1 cellular context compared by ENCODE assay signal in the genomic region with DNA sequence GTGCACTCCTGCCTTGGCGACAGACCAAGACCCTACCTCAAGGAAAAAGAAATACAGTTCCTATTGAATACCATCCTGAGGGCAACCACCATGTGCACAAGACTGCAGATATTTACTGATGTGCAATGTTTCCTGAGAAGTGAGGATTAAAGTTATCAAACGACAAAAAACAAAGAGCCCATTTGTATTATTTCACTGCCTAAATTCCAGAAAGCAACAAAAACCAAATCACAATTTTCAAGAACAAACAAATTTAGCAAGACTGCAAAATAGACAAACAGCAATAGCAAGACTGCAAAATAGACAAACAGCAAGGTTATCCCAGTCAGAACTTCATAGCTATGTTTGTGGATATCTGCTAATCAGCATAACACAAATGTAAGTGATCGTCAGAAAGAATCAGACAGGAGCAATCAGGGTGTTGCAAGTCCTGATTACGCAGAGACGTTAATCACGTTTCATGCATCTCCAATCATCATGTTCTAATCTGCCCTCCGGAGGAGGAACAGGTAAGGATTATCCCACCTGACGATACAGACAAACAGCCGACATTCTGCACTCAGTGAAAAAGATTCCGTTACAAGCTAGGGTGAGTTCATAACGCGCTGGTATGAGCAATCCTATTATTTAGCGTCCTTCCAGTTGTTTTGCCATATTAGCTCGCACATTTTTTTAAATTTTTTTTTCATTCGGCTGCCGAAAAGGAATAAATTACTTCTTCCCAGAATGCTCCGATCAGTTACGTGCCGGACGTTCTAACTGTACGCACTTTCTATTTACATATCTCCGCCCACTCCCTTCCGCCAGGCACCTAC.
A peak's percentile ranks its signal among the peaks of the same experiment; 100 is the strongest.
TF ChIP-seq lines count a peak whose summit lies in the region.

No MANE protein-coding gene starts in this region.

TF ChIP-seq in K562, 482 proteins besides CTCF, POLR2A, EP300 and RAD21 (continued from another document and continues in another):
- TF ChIP-seq ZNF75A (CRISPR knock-in tag; IDR thresholded peaks at IDR 0.05) (peak; percentile 49; the same call in 1 of the 2 replicates), FOXK2 (conservative IDR thresholded peaks at IDR 0.05 in 1 of 2, IDR thresholded peaks at IDR 0.05 in 1 of 2; ENCODE audit: low read depth in 2 of 2) (peak; percentile 50 to 83; a peak in 2 of 4 replicates), HDGF (IDR thresholded peaks at IDR 0.05) (no peak), MNT (conservative IDR thresholded peaks at IDR 0.05) (peak; percentile 62 to 74), ESRRB (CRISPR knock-in tag; IDR thresholded peaks at IDR 0.05; ENCODE audit: borderline replicate concordance) (peak; percentile 96), MTA1 (IDR thresholded peaks at IDR 0.05; ENCODE audit: borderline replicate concordance) (peak; percentile 95), ZNF668 (CRISPR knock-in tag; IDR thresholded peaks at IDR 0.05) (peak; percentile 63; the same call in 1 of the 2 replicates), ZNF696 (CRISPR knock-in tag; conservative IDR thresholded peaks at IDR 0.05) (peak; percentile 93), TEAD1 (CRISPR knock-in tag; IDR thresholded peaks at IDR 0.05) (peak; percentile 91 to 92), RBM39 (optimal IDR thresholded peaks at IDR 0.05; ENCODE audit: low read depth, low read length) (peak; percentile 98), ELF4 (CRISPR knock-in tag; IDR thresholded peaks at IDR 0.05) (peak; percentile 100), THRAP3 (IDR thresholded peaks at IDR 0.05; ENCODE audit: borderline replicate concordance) (peak; percentile 99), ZNF444 (CRISPR knock-in tag; IDR thresholded peaks at IDR 0.05) (peak; percentile 83; the same call in 1 of the 2 replicates), TAF15 (IDR thresholded peaks at IDR 0.05; ENCODE audit: low read depth, low read length) (no peak), YBX1 (IDR thresholded peaks at IDR 0.05) (no peak), HMGN3 (IDR thresholded peaks at IDR 0.05; ENCODE audit: borderline replicate concordance, extremely low read depth, insufficient read length, low read depth, low read length) (peak; percentile 46), RAD51 (IDR thresholded peaks at IDR 0.05; ENCODE audit: borderline replicate concordance, low read depth) (peak; percentile 41; the same call in 1 of the 2 replicates), PYGO2 (tag; IDR thresholded peaks at IDR 0.05) (peak; percentile 85), ZNF311 (CRISPR knock-in tag; IDR thresholded peaks at IDR 0.05) (0 out of 2 replicates have a peak, but pooled peaks have one; percentile 38), SAP30 (IDR thresholded peaks at IDR 0.05; ENCODE audit: borderline replicate concordance, insufficient read depth, low read depth, low read length, poor library complexity, severe bottlenecking) (no peak), SIN3B (IDR thresholded peaks at IDR 0.05; ENCODE audit: low read depth) (no peak), NONO (IDR thresholded peaks at IDR 0.05; ENCODE audit: low read depth in 2 of 2, low read length in 1 of 2) (peak; percentile 95 to 96), ZNF318 (IDR thresholded peaks at IDR 0.05; ENCODE audit: borderline replicate concordance in 1 of 2, low read depth in 1 of 2) (peak in 1 of 2 experiments; percentile 98; a peak in 2 of 4 replicates), PHF21A (IDR thresholded peaks at IDR 0.05; ENCODE audit: borderline replicate concordance, low read depth) (peak; percentile 89; the same call in 1 of the 2 replicates), SP1 (CRISPR knock-in tag; IDR thresholded peaks at IDR 0.05) (peak; percentile 93), NFE2L1 (tag; IDR thresholded peaks at IDR 0.05; ENCODE audit: borderline replicate concordance, low read depth) (no peak), ZNF12 (CRISPR knock-in tag; IDR thresholded peaks at IDR 0.05) (no peak; the same call in 1 of the 2 replicates), ZBTB17 (CRISPR knock-in tag; IDR thresholded peaks at IDR 0.05) (peak; percentile 94), SUPT5H (IDR thresholded peaks at IDR 0.05) (peak; percentile 100), BDP1 (IDR thresholded peaks at IDR 0.05; ENCODE audit: insufficient read depth, insufficient read length) (no peak), SMAD1 (IDR thresholded peaks at IDR 0.05; ENCODE audit: low read depth, low read length, partially characterized antibody) (peak; percentile 100), CBFA2T3 (IDR thresholded peaks at IDR 0.05) (peak; percentile 86)
- TF ChIP-seq, protein P1, sequence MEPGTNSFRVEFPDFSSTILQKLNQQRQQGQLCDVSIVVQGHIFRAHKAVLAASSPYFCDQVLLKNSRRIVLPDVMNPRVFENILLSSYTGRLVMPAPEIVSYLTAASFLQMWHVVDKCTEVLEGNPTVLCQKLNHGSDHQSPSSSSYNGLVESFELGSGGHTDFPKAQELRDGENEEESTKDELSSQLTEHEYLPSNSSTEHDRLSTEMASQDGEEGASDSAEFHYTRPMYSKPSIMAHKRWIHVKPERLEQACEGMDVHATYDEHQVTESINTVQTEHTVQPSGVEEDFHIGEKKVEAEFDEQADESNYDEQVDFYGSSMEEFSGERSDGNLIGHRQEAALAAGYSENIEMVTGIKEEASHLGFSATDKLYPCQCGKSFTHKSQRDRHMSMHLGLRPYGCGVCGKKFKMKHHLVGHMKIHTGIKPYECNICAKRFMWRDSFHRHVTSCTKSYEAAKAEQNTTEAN (CRISPR knock-in tag; IDR thresholded peaks at IDR 0.05): no peak
- TF ChIP-seq, protein P2, sequence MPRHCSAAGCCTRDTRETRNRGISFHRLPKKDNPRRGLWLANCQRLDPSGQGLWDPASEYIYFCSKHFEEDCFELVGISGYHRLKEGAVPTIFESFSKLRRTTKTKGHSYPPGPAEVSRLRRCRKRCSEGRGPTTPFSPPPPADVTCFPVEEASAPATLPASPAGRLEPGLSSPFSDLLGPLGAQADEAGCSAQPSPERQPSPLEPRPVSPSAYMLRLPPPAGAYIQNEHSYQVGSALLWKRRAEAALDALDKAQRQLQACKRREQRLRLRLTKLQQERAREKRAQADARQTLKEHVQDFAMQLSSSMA (CRISPR knock-in tag; IDR thresholded peaks at IDR 0.05): peak; percentile 92
- TF ChIP-seq, protein P3, sequence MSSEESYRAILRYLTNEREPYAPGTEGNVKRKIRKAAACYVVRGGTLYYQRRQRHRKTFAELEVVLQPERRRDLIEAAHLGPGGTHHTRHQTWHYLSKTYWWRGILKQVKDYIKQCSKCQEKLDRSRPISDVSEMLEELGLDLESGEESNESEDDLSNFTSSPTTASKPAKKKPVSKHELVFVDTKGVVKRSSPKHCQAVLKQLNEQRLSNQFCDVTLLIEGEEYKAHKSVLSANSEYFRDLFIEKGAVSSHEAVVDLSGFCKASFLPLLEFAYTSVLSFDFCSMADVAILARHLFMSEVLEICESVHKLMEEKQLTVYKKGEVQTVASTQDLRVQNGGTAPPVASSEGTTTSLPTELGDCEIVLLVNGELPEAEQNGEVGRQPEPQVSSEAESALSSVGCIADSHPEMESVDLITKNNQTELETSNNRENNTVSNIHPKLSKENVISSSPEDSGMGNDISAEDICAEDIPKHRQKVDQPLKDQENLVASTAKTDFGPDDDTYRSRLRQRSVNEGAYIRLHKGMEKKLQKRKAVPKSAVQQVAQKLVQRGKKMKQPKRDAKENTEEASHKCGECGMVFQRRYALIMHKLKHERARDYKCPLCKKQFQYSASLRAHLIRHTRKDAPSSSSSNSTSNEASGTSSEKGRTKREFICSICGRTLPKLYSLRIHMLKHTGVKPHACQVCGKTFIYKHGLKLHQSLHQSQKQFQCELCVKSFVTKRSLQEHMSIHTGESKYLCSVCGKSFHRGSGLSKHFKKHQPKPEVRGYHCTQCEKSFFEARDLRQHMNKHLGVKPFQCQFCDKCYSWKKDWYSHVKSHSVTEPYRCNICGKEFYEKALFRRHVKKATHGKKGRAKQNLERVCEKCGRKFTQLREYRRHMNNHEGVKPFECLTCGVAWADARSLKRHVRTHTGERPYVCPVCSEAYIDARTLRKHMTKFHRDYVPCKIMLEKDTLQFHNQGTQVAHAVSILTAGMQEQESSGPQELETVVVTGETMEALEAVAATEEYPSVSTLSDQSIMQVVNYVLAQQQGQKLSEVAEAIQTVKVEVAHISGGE (CRISPR knock-in tag; IDR thresholded peaks at IDR 0.05): peak in 1 of 3 experiments; percentile 41; a peak in 1 of 6 replicates
- TF ChIP-seq, protein P4, sequence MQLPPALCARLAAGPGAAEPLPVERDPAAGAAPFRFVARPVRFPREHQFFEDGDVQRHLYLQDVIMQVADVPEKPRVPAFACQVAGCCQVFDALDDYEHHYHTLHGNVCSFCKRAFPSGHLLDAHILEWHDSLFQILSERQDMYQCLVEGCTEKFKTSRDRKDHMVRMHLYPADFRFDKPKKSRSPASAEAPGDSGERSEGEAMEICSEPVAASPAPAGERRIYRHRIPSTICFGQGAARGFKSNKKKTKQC (CRISPR knock-in tag; IDR thresholded peaks at IDR 0.05): no peak; the same call in 1 of the 2 replicates
- TF ChIP-seq, protein P5, sequence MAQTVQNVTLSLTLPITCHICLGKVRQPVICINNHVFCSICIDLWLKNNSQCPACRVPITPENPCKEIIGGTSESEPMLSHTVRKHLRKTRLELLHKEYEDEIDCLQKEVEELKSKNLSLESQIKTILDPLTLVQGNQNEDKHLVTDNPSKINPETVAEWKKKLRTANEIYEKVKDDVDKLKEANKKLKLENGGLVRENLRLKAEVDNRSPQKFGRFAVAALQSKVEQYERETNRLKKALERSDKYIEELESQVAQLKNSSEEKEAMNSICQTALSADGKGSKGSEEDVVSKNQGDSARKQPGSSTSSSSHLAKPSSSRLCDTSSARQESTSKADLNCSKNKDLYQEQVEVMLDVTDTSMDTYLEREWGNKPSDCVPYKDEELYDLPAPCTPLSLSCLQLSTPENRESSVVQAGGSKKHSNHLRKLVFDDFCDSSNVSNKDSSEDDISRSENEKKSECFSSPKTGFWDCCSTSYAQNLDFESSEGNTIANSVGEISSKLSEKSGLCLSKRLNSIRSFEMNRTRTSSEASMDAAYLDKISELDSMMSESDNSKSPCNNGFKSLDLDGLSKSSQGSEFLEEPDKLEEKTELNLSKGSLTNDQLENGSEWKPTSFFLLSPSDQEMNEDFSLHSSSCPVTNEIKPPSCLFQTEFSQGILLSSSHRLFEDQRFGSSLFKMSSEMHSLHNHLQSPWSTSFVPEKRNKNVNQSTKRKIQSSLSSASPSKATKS (CRISPR knock-in tag; IDR thresholded peaks at IDR 0.05): peak; percentile 86
